13 cellular contexts compared by ENCODE assay signal in the genomic region with DNA sequence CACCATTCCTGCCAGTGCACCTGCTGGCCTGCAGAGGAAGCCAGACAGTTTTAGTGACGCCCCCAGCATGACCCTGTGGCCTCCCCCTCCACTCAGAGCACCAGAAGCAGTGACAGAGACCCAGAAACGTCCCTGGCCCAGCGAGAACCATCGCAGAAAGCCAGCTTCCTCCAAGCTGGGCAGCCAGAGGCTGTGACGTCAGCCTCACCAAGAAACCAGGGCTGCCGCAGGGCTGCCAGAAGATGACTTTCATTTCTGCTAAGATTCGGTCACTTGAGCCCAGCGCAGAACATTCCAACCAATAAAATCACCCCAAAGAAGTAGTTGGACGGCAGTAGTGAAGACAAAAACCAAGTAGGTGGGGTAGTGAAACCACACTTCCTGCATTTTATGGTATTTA. TPM values are rescaled to one million over a fixed set of nuclear protein-coding genes. Genes with fewer than 3 reads are reported as not detected.
DNase-seq lines count a peak whose midpoint lies in the region; ATAC-seq and TF ChIP-seq lines count a peak whose summit lies in the region.
"Had no signal": no experiment of that assay in that cellular context is flagged by ENCODE, and none has a peak within 500 bp of the region (broad histone marks: within the 10 kb centered on the region; RNA-seq: fewer than 3 reads in every experiment).

No MANE protein-coding gene starts in this region.

- H3K4me1 ChIP-seq in mucosa of descending colon (ENCODE audit: low read depth), result peaks cover 11% of the 10 kb centered on the region

- DNase-seq in Ammon's horn (ENCODE audit: low spot score) (peak; percentile 52), RPMI8226 (peak; percentile 64), mucosa of descending colon (peak in 2 of 3 donors; percentile 40), A172 (ENCODE audit: low spot score) (no peak), DMS79 (lab: John Stamatoyannopoulos, UW) (no peak), NCI-H187 (lab: John Stamatoyannopoulos, UW) (no peak)
- DNase-seq in effector CD8-positive, alpha-beta T cell (lab: John Stamatoyannopoulos, UW), result no peak
- DNase-seq: activated T-cell treated with anti-CD3 and anti-CD28 coated beads, Interleukin-2, amount 50 U/mL, for 1 hour; DND-41; endodermal cell had no signal

- H3K9me3 ChIP-seq in mucosa of descending colon, result no peaks in the 10 kb centered on the region

- H3K4me3 ChIP-seq in mucosa of descending colon, result no peak overlapping the region

- TF ChIP-seq CTCF in mucosa of descending colon (IDR thresholded peaks at IDR 0.05), result no peak

- peak; percentile 48 for ATAC-seq in GM21529 (IDR thresholded peaks at IDR 0.05; ENCODE audit: unreplicated experiment)
- peak; percentile 23 for ATAC-seq in mucosa of descending colon
- ATAC-seq: left colon, Panc1 had no signal

- intact Hi-C loops in mucosa of descending colon (cut with DNase I, micrococcal nuclease), result no loop called here

- no peaks in the 10 kb centered on the region for H3K36me3 ChIP-seq in mucosa of descending colon (ENCODE audit: low read depth)

RNA-seq across cellular contexts. Expression of a gene that starts 29.6 kb away (rescaled TPM):
- total RNA-seq in mucosa of descending colon, result 1,000 to 10,000 TPM; 1,042 to 1,233 (median 1,185) TPM
- total RNA-seq in A172 (2014; rRNA removed; shearing (Covaris generic)), result 936 and 1,240 TPM in 2 replicates

Comparison
In these comparisons a context has a peak if more than half of its experiments do, and no peak if none do; other contexts are left out.
1. DNase-seq: peak in Ammon's horn (single experiment), RPMI8226 (single experiment) and mucosa of descending colon (2 of 3); none in A172 (single experiment), DMS79 (single experiment), effector CD8-positive, alpha-beta T cell (single experiment) and NCI-H187 (0 of 2).